ENCODE assay signal across 13 cellular contexts in the genomic region with DNA sequence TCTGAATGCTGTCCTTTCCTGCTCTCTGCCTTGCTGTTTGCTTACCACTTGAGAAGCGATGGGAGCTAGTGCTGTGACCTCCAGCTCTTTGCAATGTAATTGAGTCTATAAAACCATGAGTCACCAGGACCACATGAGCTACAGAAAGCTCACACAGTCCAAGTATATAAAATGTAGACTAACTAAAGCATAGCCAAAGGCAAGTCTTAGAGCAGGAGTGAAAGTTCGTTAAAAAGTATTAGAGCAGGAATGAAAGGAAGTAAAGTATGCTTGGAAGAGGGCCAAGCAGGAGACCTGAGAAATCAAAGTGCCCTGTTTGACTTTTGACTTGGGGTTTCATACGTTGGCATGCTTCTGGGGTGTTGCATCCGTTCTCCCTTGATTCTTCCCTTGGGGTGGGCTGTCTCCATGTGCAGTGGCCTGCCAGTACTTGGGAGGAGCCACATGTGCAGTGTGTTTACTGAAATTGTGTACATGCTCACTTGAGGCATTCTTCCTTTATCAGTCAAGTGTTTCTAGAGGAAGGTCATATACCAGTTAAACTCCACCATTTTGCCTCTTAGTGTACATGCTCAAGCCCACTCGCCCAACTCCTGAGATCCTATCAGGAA.
DNase-seq lines count a peak whose midpoint lies in the region; ATAC-seq, FAIRE-seq and TF ChIP-seq lines count a peak whose summit lies in the region.
"Had no signal": no experiment of that assay in that cellular context is flagged by ENCODE, and none has a peak within 500 bp of the region (broad histone marks: within the 10 kb centered on the region; RNA-seq: fewer than 3 reads in every experiment).

No MANE protein-coding gene starts in this region.

- POLR2A ChIA-PET in K562 (lab: Yijun Ruan, JAX) = interaction anchor here (0.6 to 1.2 kb wide), 4 partner anchors 15 to 71 kb away, joined by 3 read pairs; a partner anchor contains a TSS

- intact Hi-C loops in K562 (cut with micrococcal nuclease) = loop anchor here (5.0 kb wide), 1 partner anchor 71 kb away; a partner anchor contains a TSS

- H3K4ac ChIP-seq in mesenchymal stem cell (ENCODE audit: low read depth in 1 of 2, low read length in 2 of 2) (no peak overlapping the region), H9 (ENCODE audit: low read depth, low read length) (no peak overlapping the region)

- H3K18ac ChIP-seq in mesenchymal stem cell (ENCODE audit: low read depth in 1 of 2, low read length in 2 of 2) (peak overlapping the region in 1 of 2 experiments; percentile 46), H9 (ENCODE audit: insufficient read length, low read depth, low read length) (no peak overlapping the region)

- no peak overlapping the region for H3K4me3 Mint-ChIP-seq in T-helper 2 cell treated with Interferon-gamma antibody and Interleukin-4, amounts not matched to agents 5 μg/mL and 100 μg/mL, for 36 hours
- H3K4me3 Mint-ChIP-seq in H9 = no peak overlapping the region
- H3K4me3 Mint-ChIP-seq: activated CD4-positive, alpha-beta T cell treated with anti-CD3 and anti-CD28 coated beads, Interleukin-2, amount 10 ng/mL, durations not matched to agents 24 days and 14 days; activated naive CD4-positive, alpha-beta T cell treated with anti-CD3 and anti-CD28 coated beads, Interleukin-2, amount 50 U/mL, for 24 hours had no signal

- H3K27me3 ChIP-seq in K562 (ENCODE audit: control insufficient read depth in 2 of 2, insufficient read depth in 2 of 2, low read length in 2 of 2) (no peaks in the 10 kb centered on the region), mesenchymal stem cell (ENCODE audit: control insufficient read depth in 1 of 2, insufficient read depth in 1 of 2, low read length in 2 of 2) (no peaks in the 10 kb centered on the region), H9 (ENCODE audit: insufficient read depth, low read length) (no peaks in the 10 kb centered on the region)
- H3K27me3 ChIP-seq: uterus had no signal

- peak overlapping the region; percentile 67 for H3K27ac ChIP-seq in K562 (ENCODE audit: extremely low read depth, low read depth, low read length)
- no peak overlapping the region for H3K27ac ChIP-seq in mesenchymal stem cell (ENCODE audit: low read length, poor library complexity, severe bottlenecking)
- H3K27ac ChIP-seq in H9 (ENCODE audit: insufficient read length, low read depth, low read length) = no peak overlapping the region
- H3K27ac ChIP-seq: SJSA1, uterus had no signal

- no peak for TF ChIP-seq POLR2A in K562 (conservative IDR thresholded peaks at IDR 0.05)

- no peaks in the 10 kb centered on the region for H4K20me1 ChIP-seq in K562 (replicated peaks; ENCODE audit: control insufficient read depth, insufficient read depth, low read length)
- H4K20me1 ChIP-seq in H9 (ENCODE audit: control insufficient read depth, insufficient read depth, insufficient read length) = no peaks in the 10 kb centered on the region

- H2BK20ac ChIP-seq in H9 (ENCODE audit: low read depth, low read length, poor library complexity, severe bottlenecking) = no peak overlapping the region

- no peak for TF ChIP-seq EP300 in K562 (IDR thresholded peaks at IDR 0.05; ENCODE audit: low read length)

- no peak overlapping the region for H4K8ac ChIP-seq in mesenchymal stem cell (ENCODE audit: low read length)
- H4K8ac ChIP-seq in H9 (replicated peaks; ENCODE audit: insufficient read length, low read depth, low read length) = no peak overlapping the region

- H3K4me1 Mint-ChIP-seq in T-helper 2 cell treated with Interferon-gamma antibody and Interleukin-4, amounts not matched to agents 5 μg/mL and 100 μg/mL, for 36 hours (ENCODE audit: low read depth) = no peaks in the 10 kb centered on the region
- H3K4me1 Mint-ChIP-seq in H9 = peaks cover 4 to 5% of the 10 kb centered on the region in 2 experiments
- H3K4me1 Mint-ChIP-seq: activated CD4-positive, alpha-beta T cell treated with anti-CD3 and anti-CD28 coated beads, Interleukin-2, amount 10 ng/mL, durations not matched to agents 24 days and 14 days; activated naive CD4-positive, alpha-beta T cell treated with anti-CD3 and anti-CD28 coated beads, Interleukin-2, amount 50 U/mL, for 24 hours had no signal

- BruUV-seq in K562 (replicated peaks; lab: Mats Ljungman, UMichigan) = no TSS peak

- no peak for TF ChIP-seq RAD21 in K562 (CRISPR knock-in tag; conservative IDR thresholded peaks at IDR 0.05 in 1 of 2, IDR thresholded peaks at IDR 0.05 in 1 of 2)

- no peaks in the 10 kb centered on the region for H3K9me1 ChIP-seq in K562 (ENCODE audit: control insufficient read depth, insufficient read depth, low read length)

- H3K9me3 Mint-ChIP-seq in T-helper 2 cell treated with Interferon-gamma antibody and Interleukin-4, amounts not matched to agents 5 μg/mL and 100 μg/mL, for 36 hours = no peaks in the 10 kb centered on the region
- H3K9me3 Mint-ChIP-seq in H9 = no peaks in the 10 kb centered on the region
- H3K9me3 Mint-ChIP-seq: activated CD4-positive, alpha-beta T cell treated with anti-CD3 and anti-CD28 coated beads, Interleukin-2, amount 10 ng/mL, durations not matched to agents 24 days and 14 days; activated naive CD4-positive, alpha-beta T cell treated with anti-CD3 and anti-CD28 coated beads, Interleukin-2, amount 50 U/mL, for 24 hours had no signal

- no peak overlapping the region for H4K91ac ChIP-seq in mesenchymal stem cell (ENCODE audit: low read length)
- no peak overlapping the region for H4K91ac ChIP-seq in H9 (ENCODE audit: insufficient read length, low read depth, low read length)

- H3K79me1 ChIP-seq in mesenchymal stem cell (replicated peaks; ENCODE audit: low read length, poor library complexity, severe bottlenecking) (no peaks in the 10 kb centered on the region), H9 (ENCODE audit: insufficient read depth, low read depth, low read length, poor library complexity, severe bottlenecking) (no peaks in the 10 kb centered on the region)

- H2AK5ac ChIP-seq in mesenchymal stem cell (ENCODE audit: low read length, severe bottlenecking) (no peak overlapping the region), H9 (ENCODE audit: insufficient read length, low read length) (no peak overlapping the region)

- H2BK15ac ChIP-seq in mesenchymal stem cell (ENCODE audit: low read depth, poor library complexity, severe bottlenecking) (no peak overlapping the region), H9 (ENCODE audit: low read depth, low read length) (no peak overlapping the region)

- H3T11ph ChIP-seq in H9 (ENCODE audit: low read length) = no peak overlapping the region

- H2AFZ ChIP-seq in K562 (ENCODE audit: low read depth, low read length) (peak overlapping the region; percentile 67), mesenchymal stem cell (ENCODE audit: low read depth, low read length) (no peak overlapping the region), H9 (ENCODE audit: low read length) (no peak overlapping the region)

- ATAC-seq in K562 = peak; percentile 72

- in situ Hi-C loops in K562 (cut with MboI) = no loop called here

- peak overlapping the region in 1 of 2 experiments; percentile 67 for H2BK12ac ChIP-seq in mesenchymal stem cell (ENCODE audit: low read length in 2 of 2)
- no peak overlapping the region for H2BK12ac ChIP-seq in H9 (ENCODE audit: insufficient read length, low read depth, low read length)

- CTCF ChIA-PET in K562 (lab: Yijun Ruan, JAX; ENCODE audit: low intra/inter-chr PET ratio) = no interaction called here

- H3K14ac ChIP-seq in mesenchymal stem cell (ENCODE audit: low read length in 2 of 2) = no peak overlapping the region
- no peak overlapping the region for H3K14ac ChIP-seq in H9 (ENCODE audit: insufficient read depth, low read length)

- H2BK120ac ChIP-seq in mesenchymal stem cell (ENCODE audit: low read depth, low read length) (no peak overlapping the region), H9 (ENCODE audit: low read depth, low read length, poor library complexity, severe bottlenecking) (no peak overlapping the region)

- H3K9me3 ChIP-seq in K562 (replicated peaks; ENCODE audit: control insufficient read depth, insufficient read depth, low read depth, low read length) (no peaks in the 10 kb centered on the region), mesenchymal stem cell (ENCODE audit: control insufficient read depth, low read length) (no peaks in the 10 kb centered on the region), H9 (ENCODE audit: control insufficient read depth, low read depth, low read length) (no peaks in the 10 kb centered on the region)
- H3K9me3 ChIP-seq: SJSA1, uterus had no signal

- H3K27ac Mint-ChIP-seq in T-helper 2 cell treated with Interferon-gamma antibody and Interleukin-4, amounts not matched to agents 5 μg/mL and 100 μg/mL, for 36 hours = no peak overlapping the region
- H3K27ac Mint-ChIP-seq in H9 = no peak overlapping the region
- H3K27ac Mint-ChIP-seq: activated CD4-positive, alpha-beta T cell treated with anti-CD3 and anti-CD28 coated beads, Interleukin-2, amount 10 ng/mL, durations not matched to agents 24 days and 14 days; activated naive CD4-positive, alpha-beta T cell treated with anti-CD3 and anti-CD28 coated beads, Interleukin-2, amount 50 U/mL, for 24 hours had no signal

- no peak overlapping the region for H4K5ac ChIP-seq in H9 (ENCODE audit: insufficient read length, low read depth, low read length)

- peak overlapping the region; percentile 38; the same call in 1 of the 2 replicates for H3K4me2 ChIP-seq in K562 (ENCODE audit: insufficient read depth, low read length)
- no peak overlapping the region for H3K4me2 ChIP-seq in mesenchymal stem cell (ENCODE audit: low read length, poor library complexity, severe bottlenecking)
- no peak overlapping the region for H3K4me2 ChIP-seq in H9 (ENCODE audit: insufficient read depth, insufficient read length, low read length)

- WGBS in K562 (ENCODE audit: insufficient coverage, low coverage, missing lambda C conversion rate) = 15% methylated on average over 5 of the region's 5 CpGs
- WGBS in mesenchymal stem cell = 59% methylated on average over 5 of the region's 5 CpGs
- WGBS in H9 (ENCODE audit: extremely low coverage, insufficient read length, low lambda C conversion rate) = no CpG with 5 or more reads among the region's 5 CpGs

- H3K79me2 ChIP-seq in K562 (ENCODE audit: control insufficient read depth, insufficient read depth, low read length) = no peaks in the 10 kb centered on the region
- no peaks in the 10 kb centered on the region for H3K79me2 ChIP-seq in H9 (ENCODE audit: insufficient read depth, low read length)

- no peaks in the 10 kb centered on the region; the same call in 2 of the 3 replicates for H3K36me3 ChIP-seq in K562 (ENCODE audit: control insufficient read depth, insufficient read depth, low read length)
- no peaks in the 10 kb centered on the region for H3K36me3 ChIP-seq in mesenchymal stem cell (ENCODE audit: control insufficient read depth in 1 of 2, insufficient read depth in 2 of 2, low read depth in 1 of 2, low read length in 2 of 2)
- H3K36me3 ChIP-seq: SJSA1, uterus had no signal

- H3K23me2 ChIP-seq in H9 (ENCODE audit: insufficient read length, low read depth, low read length, poor library complexity, severe bottlenecking) = no peaks in the 10 kb centered on the region

- FAIRE-seq in K562 (lab: Jason Lieb, UNC) = peak; percentile 68
- FAIRE-seq: endothelial cell of umbilical vein had no signal

- no peak overlapping the region for H3K4me3 ChIP-seq in K562
- no peak overlapping the region for H3K4me3 ChIP-seq in mesenchymal stem cell (ENCODE audit: insufficient read depth in 1 of 2, low read depth in 1 of 2, low read length in 2 of 2)
- H3K4me3 ChIP-seq: SJSA1, uterus had no signal

- no peak overlapping the region for H3K9ac ChIP-seq in K562 (ENCODE audit: insufficient read depth in 1 of 2, low read depth in 2 of 2, low read length in 2 of 2)
- no peak overlapping the region for H3K9ac ChIP-seq in mesenchymal stem cell (ENCODE audit: low read length)
- no peak overlapping the region for H3K9ac ChIP-seq in H9 (ENCODE audit: extremely low read depth, insufficient read length, low read length)

- H3K23ac ChIP-seq in mesenchymal stem cell (ENCODE audit: low read length in 2 of 2) (no peak overlapping the region), H9 (ENCODE audit: insufficient read length, low read depth, low read length) (no peak overlapping the region)

- no peak overlapping the region for H3K56ac ChIP-seq in H9 (ENCODE audit: insufficient read length, low read depth, low read length)

- no peak for TF ChIP-seq CTCF in K562 (IDR thresholded peaks at IDR 0.05 in 2 of 3, conservative IDR thresholded peaks at IDR 0.05 in 1 of 3; ENCODE audit: insufficient read depth in 2 of 3, low read depth in 1 of 3, low read length in 3 of 3)
- TF ChIP-seq CTCF in H9 (conservative IDR thresholded peaks at IDR 0.05) = no peak

- H3K4me1 ChIP-seq in K562 (replicated peaks in 1 of 2; ENCODE audit: control insufficient read depth in 2 of 2, insufficient read depth in 2 of 2, low read length in 2 of 2) = peaks cover 0 to 44% of the 10 kb centered on the region in 2 experiments; a peak in 4 of 5 replicates
- peaks cover 4% of the 10 kb centered on the region for H3K4me1 ChIP-seq in mesenchymal stem cell (ENCODE audit: control insufficient read depth, insufficient read depth, low read depth, low read length)
- H3K4me1 ChIP-seq in H9 (ENCODE audit: insufficient read depth, low read length) = no peaks in the 10 kb centered on the region
- H3K4me1 ChIP-seq: SJSA1, uterus had no signal

- H2BK5ac ChIP-seq in mesenchymal stem cell (ENCODE audit: low read depth, low read length, poor library complexity, severe bottlenecking) (no peak overlapping the region), H9 (ENCODE audit: insufficient read length, low read length) (no peak overlapping the region)

- H3K36me3 Mint-ChIP-seq in T-helper 2 cell treated with Interferon-gamma antibody and Interleukin-4, amounts not matched to agents 5 μg/mL and 100 μg/mL, for 36 hours (ENCODE audit: low read depth) = no peaks in the 10 kb centered on the region
- no peaks in the 10 kb centered on the region for H3K36me3 Mint-ChIP-seq in H9 (ENCODE audit: insufficient read depth in 1 of 3, low read depth in 3 of 3)
- H3K36me3 Mint-ChIP-seq: activated naive CD4-positive, alpha-beta T cell treated with anti-CD3 and anti-CD28 coated beads, Interleukin-2, amount 50 U/mL, for 24 hours had no signal

- DNase-seq in DMS79 treated with DMSO at 0.1 percent for 48 hours (lab: John Stamatoyannopoulos, UW) = peak; percentile 59
- peak; percentile 45 for DNase-seq in NCI-H2196 (lab: John Stamatoyannopoulos, UW; ENCODE audit: unreplicated experiment)
- DNase-seq in K562 (ENCODE audit: extremely low read depth in 1 of 4, low spot score in 3 of 4) = peak in 2 of 4 experiments; percentile 28 to 59
- DNase-seq in mesenchymal stem cell = peak; percentile 88
- no peak for DNase-seq in T-helper 2 cell treated with Interferon-gamma antibody and Interleukin-4, amounts not matched to agents 5 μg/mL and 100 μg/mL, for 36 hours (ENCODE audit: low spot score)
- DNase-seq in glomerular visceral epithelial cell (ENCODE audit: extremely low spot score) = no peak
- DNase-seq in H9 = no peak
- DNase-seq in 8988T = no peak
- DNase-seq: activated CD4-positive, alpha-beta T cell treated with anti-CD3 and anti-CD28 coated beads, Interleukin-2, amount 10 ng/mL, durations not matched to agents 24 days and 14 days; uterus had no signal

- peaks cover 5% of the 10 kb centered on the region for H3K27me3 Mint-ChIP-seq in T-helper 2 cell treated with Interferon-gamma antibody and Interleukin-4, amounts not matched to agents 5 μg/mL and 100 μg/mL, for 36 hours (ENCODE audit: low read depth)
- H3K27me3 Mint-ChIP-seq in H9 (ENCODE audit: low read depth) = peaks cover 2% of the 10 kb centered on the region; the same call in 1 of the 2 replicates

Comparison
In these comparisons a context has a peak if more than half of its experiments do, and no peak if none do; other contexts are left out.
1. DNase-seq: peak in DMS79 treated with DMSO at 0.1 percent for 48 hours (single experiment), NCI-H2196 (single experiment) and mesenchymal stem cell (single experiment); none in T-helper 2 cell treated with Interferon-gamma antibody and Interleukin-4, amounts not matched to agents 5 μg/mL and 100 μg/mL, for 36 hours (single experiment), glomerular visceral epithelial cell (single experiment), H9 (single experiment) and 8988T (single experiment).